Comparison of ENCODE assay signal across 1 cellular context in the genomic region with DNA sequence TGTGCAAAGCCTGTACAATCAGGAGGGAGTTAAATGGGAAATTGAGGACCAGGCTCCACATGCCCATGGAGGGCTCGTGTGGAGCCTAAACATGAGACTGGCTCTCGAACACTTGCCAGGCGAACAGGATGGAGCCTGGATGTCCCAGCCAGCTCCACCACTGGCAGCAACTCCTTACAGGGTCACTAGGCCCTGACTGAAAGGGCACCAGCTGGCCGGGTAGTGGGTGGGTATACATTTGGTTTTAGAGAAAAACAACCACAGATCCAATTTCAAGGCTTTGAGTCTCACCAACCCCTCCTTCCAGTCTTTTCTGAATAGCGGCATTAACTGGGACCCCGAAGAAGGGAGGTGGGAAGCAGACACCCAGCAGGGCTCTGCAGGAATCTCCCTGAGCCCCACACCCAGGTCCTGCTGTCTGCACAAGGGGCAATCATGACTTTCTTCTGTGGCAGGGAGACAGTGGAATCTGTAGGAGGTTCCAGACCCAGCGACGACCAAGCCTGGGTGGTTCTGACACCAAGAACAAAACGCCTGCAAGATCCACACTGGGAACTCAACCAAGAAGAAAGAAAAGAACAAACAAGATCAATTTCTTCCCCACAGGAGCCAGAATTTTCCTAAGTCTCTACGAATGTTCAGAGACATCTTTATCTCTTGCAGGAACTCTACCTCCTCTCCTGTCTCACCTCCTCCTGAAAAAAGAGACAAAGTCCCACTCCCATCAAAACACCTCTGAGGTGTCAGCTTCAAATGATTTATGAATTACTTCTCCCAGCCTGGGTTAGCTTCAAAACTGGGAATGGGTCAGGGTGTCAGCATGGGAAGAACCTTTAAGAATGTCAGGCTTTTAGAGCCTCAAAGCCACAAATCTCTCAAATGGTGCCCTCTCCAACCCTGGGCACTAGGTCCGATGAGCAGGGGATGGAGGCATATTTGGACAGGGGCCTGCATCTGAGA.
TF ChIP-seq lines count a peak whose summit lies in the region.

No MANE protein-coding gene starts in this region.

TF ChIP-seq in GM23338, 12 proteins besides CTCF, POLR2A, EP300 and RAD21 (continued from another document):
- TF ChIP-seq, protein P1, sequence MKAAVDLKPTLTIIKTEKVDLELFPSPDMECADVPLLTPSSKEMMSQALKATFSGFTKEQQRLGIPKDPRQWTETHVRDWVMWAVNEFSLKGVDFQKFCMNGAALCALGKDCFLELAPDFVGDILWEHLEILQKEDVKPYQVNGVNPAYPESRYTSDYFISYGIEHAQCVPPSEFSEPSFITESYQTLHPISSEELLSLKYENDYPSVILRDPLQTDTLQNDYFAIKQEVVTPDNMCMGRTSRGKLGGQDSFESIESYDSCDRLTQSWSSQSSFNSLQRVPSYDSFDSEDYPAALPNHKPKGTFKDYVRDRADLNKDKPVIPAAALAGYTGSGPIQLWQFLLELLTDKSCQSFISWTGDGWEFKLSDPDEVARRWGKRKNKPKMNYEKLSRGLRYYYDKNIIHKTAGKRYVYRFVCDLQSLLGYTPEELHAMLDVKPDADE (IDR thresholded peaks at IDR 0.05): no peak
- no peak for TF ChIP-seq NANOG (IDR thresholded peaks at IDR 0.05; ENCODE audit: borderline replicate concordance)
- no peak for TF ChIP-seq EZH2phosphoT487 (IDR thresholded peaks at IDR 0.05; ENCODE audit: unreplicated experiment)
- TF ChIP-seq, protein P2, sequence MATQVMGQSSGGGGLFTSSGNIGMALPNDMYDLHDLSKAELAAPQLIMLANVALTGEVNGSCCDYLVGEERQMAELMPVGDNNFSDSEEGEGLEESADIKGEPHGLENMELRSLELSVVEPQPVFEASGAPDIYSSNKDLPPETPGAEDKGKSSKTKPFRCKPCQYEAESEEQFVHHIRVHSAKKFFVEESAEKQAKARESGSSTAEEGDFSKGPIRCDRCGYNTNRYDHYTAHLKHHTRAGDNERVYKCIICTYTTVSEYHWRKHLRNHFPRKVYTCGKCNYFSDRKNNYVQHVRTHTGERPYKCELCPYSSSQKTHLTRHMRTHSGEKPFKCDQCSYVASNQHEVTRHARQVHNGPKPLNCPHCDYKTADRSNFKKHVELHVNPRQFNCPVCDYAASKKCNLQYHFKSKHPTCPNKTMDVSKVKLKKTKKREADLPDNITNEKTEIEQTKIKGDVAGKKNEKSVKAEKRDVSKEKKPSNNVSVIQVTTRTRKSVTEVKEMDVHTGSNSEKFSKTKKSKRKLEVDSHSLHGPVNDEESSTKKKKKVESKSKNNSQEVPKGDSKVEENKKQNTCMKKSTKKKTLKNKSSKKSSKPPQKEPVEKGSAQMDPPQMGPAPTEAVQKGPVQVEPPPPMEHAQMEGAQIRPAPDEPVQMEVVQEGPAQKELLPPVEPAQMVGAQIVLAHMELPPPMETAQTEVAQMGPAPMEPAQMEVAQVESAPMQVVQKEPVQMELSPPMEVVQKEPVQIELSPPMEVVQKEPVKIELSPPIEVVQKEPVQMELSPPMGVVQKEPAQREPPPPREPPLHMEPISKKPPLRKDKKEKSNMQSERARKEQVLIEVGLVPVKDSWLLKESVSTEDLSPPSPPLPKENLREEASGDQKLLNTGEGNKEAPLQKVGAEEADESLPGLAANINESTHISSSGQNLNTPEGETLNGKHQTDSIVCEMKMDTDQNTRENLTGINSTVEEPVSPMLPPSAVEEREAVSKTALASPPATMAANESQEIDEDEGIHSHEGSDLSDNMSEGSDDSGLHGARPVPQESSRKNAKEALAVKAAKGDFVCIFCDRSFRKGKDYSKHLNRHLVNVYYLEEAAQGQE (IDR thresholded peaks at IDR 0.05; ENCODE audit: unreplicated experiment): no peak
- TF ChIP-seq, protein P3, sequence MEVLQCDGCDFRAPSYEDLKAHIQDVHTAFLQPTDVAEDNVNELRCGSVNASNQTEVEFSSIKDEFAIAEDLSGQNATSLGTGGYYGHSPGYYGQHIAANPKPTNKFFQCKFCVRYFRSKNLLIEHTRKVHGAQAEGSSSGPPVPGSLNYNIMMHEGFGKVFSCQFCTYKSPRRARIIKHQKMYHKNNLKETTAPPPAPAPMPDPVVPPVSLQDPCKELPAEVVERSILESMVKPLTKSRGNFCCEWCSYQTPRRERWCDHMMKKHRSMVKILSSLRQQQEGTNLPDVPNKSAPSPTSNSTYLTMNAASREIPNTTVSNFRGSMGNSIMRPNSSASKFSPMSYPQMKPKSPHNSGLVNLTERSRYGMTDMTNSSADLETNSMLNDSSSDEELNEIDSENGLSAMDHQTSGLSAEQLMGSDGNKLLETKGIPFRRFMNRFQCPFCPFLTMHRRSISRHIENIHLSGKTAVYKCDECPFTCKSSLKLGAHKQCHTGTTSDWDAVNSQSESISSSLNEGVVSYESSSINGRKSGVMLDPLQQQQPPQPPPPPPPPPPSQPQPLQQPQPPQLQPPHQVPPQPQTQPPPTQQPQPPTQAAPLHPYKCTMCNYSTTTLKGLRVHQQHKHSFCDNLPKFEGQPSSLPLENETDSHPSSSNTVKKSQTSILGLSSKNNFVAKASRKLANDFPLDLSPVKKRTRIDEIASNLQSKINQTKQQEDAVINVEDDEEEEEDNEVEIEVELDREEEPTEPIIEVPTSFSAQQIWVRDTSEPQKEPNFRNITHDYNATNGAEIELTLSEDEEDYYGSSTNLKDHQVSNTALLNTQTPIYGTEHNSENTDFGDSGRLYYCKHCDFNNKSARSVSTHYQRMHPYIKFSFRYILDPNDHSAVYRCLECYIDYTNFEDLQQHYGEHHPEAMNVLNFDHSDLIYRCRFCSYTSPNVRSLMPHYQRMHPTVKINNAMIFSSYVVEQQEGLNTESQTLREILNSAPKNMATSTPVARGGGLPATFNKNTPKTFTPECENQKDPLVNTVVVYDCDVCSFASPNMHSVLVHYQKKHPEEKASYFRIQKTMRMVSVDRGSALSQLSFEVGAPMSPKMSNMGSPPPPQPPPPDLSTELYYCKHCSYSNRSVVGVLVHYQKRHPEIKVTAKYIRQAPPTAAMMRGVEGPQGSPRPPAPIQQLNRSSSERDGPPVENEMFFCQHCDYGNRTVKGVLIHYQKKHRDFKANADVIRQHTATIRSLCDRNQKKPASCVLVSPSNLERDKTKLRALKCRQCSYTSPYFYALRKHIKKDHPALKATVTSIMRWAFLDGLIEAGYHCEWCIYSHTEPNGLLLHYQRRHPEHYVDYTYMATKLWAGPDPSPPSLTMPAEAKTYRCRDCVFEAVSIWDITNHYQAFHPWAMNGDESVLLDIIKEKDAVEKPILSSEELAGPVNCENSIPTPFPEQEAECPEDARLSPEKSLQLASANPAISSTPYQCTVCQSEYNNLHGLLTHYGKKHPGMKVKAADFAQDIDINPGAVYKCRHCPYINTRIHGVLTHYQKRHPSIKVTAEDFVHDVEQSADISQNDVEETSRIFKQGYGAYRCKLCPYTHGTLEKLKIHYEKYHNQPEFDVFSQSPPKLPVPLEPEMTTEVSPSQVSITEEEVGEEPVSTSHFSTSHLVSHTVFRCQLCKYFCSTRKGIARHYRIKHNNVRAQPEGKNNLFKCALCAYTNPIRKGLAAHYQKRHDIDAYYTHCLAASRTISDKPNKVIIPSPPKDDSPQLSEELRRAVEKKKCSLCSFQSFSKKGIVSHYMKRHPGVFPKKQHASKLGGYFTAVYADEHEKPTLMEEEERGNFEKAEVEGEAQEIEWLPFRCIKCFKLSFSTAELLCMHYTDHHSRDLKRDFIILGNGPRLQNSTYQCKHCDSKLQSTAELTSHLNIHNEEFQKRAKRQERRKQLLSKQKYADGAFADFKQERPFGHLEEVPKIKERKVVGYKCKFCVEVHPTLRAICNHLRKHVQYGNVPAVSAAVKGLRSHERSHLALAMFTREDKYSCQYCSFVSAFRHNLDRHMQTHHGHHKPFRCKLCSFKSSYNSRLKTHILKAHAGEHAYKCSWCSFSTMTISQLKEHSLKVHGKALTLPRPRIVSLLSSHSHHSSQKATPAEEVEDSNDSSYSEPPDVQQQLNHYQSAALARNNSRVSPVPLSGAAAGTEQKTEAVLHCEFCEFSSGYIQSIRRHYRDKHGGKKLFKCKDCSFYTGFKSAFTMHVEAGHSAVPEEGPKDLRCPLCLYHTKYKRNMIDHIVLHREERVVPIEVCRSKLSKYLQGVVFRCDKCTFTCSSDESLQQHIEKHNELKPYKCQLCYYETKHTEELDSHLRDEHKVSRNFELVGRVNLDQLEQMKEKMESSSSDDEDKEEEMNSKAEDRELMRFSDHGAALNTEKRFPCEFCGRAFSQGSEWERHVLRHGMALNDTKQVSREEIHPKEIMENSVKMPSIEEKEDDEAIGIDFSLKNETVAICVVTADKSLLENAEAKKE (CRISPR knock-in tag; IDR thresholded peaks at IDR 0.05): no peak
